In the genomic region with DNA sequence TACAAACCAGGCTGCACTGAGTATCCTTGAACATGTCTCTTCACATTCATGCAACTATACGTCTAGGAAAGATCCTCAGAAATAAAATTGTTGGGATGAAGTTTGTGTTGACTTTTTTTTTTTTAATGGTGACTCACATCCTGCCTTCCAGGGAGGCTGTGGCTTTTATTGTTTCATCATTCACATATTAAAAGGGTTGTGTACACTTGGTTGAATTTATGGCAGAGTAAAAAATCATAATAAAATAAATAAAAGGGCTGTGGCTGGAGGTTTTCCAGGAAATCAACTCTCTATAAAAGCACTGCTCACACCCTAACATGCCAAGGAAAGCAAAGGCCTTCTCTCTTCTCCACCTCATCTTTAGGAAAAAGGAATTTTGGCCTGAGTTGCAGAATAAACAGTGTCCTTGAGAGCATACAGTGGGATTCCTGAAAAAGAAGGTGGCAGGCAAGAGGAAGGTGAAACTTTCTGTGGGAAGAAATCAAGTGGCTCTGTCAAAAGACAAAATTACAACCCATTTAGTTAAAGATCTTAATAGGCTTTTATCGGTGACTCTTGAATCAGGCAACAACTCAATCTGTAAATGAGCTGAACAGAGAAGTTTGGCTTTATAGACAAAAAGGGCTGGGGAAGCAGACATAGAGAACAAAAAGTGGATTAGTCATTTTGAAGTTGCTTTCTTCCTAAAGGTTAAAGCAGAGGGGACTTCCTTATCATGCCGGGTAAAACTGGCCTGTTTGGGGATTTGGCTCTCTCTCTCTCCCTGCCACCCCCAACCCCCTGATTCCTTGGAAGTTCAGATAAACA, we compare ENCODE assay signal across 9 cellular contexts. TPM values are rescaled to one million over a fixed set of nuclear protein-coding genes. Genes with fewer than 3 reads are reported as not detected.
DNase-seq lines count a peak whose midpoint lies in the region; ATAC-seq, FAIRE-seq and TF ChIP-seq lines count a peak whose summit lies in the region.
"Had no signal": no experiment of that assay in that cellular context is flagged by ENCODE, and none has a peak within 500 bp of the region (broad histone marks: within the 10 kb centered on the region; RNA-seq: fewer than 3 reads in every experiment).

No MANE protein-coding gene starts in this region.

- 18 to 48% methylated on average over 3 of the region's 3 CpGs for WGBS in sigmoid colon, 2 donors
- 60 to 65% methylated on average over 3 of the region's 3 CpGs for WGBS in testis, 2 donors

- CTCF ChIA-PET in CD4-positive, alpha-beta memory T cell (lab: Charles Lee; ENCODE audit: partially characterized antibody): interaction anchor here (1.0 to 1.3 kb wide), 2 partner anchors 309 to 476 kb away, joined by 3 to 5 read pairs; no protein-coding TSS in a partner anchor

- no peaks in the 10 kb centered on the region for H3K27me3 Mint-ChIP-seq in CD4-positive, alpha-beta memory T cell

- H3K27ac ChIP-seq in sigmoid colon (peak overlapping the region in 3 of 4 donors; percentile 45 to 52 (median 51)), testis (no peak overlapping the region)
- H3K27ac ChIP-seq in CD4-positive, alpha-beta memory T cell (ENCODE audit: low read depth, low read length): no peak overlapping the region

- H3K9me3 Mint-ChIP-seq in CD4-positive, alpha-beta memory T cell: no peaks in the 10 kb centered on the region
- H3K9me3 Mint-ChIP-seq: activated CD4-positive, alpha-beta T cell treated with anti-CD3 and anti-CD28 coated beads, Interleukin-2, amount 10 ng/mL, durations not matched to agents 24 days and 14 days had no signal

- FAIRE-seq in RCC 7860 (lab: Jason Lieb, UNC): peak; percentile 96

- peaks cover 0 to 1% (median 0%) of the 10 kb centered on the region in 4 donors for H3K4me1 Mint-ChIP-seq in CD4-positive, alpha-beta memory T cell

- H3K36me3 Mint-ChIP-seq in CD4-positive, alpha-beta memory T cell: no peaks in the 10 kb centered on the region

- TF ChIP-seq POLR2A in sigmoid colon (IDR thresholded peaks at IDR 0.05) (no peak), testis (IDR thresholded peaks at IDR 0.05) (no peak)

- no peak for ATAC-seq in HG03521 (IDR thresholded peaks at IDR 0.05; ENCODE audit: unreplicated experiment)

- H3K4me3 ChIP-seq in sigmoid colon (no peak overlapping the region), testis (no peak overlapping the region)
- H3K4me3 ChIP-seq in CD4-positive, alpha-beta memory T cell (ENCODE audit: low read length in 2 of 2): no peak overlapping the region

- TF ChIP-seq CTCF in sigmoid colon (IDR thresholded peaks at IDR 0.05) (no peak), testis (IDR thresholded peaks at IDR 0.05) (no peak)

- intact Hi-C loops in sigmoid colon (cut with DNase I) (loop anchor here (10.0 kb wide), 1 partner anchor 75 kb away; no protein-coding TSS in a partner anchor), testis (cut with DNase I; ENCODE audit: low total_unique reads) (no loop called here)
- intact Hi-C loops in CD4-positive, alpha-beta memory T cell (cut with micrococcal nuclease): no loop called here

- H3K4me1 ChIP-seq in sigmoid colon (peaks cover 0 to 13% (median 6%) of the 10 kb centered on the region in 4 donors), testis (no peaks in the 10 kb centered on the region)
- H3K4me1 ChIP-seq in CD4-positive, alpha-beta memory T cell (ENCODE audit: insufficient read depth, low read length): no peaks in the 10 kb centered on the region

- H3K4me3 Mint-ChIP-seq in CD4-positive, alpha-beta memory T cell: no peak overlapping the region
- H3K4me3 Mint-ChIP-seq: activated CD4-positive, alpha-beta T cell treated with anti-CD3 and anti-CD28 coated beads, Interleukin-2, amount 10 ng/mL, durations not matched to agents 24 days and 14 days had no signal

- H3K9me3 ChIP-seq in sigmoid colon (no peaks in the 10 kb centered on the region), testis (no peaks in the 10 kb centered on the region)
- no peaks in the 10 kb centered on the region for H3K9me3 ChIP-seq in CD4-positive, alpha-beta memory T cell (ENCODE audit: control insufficient read depth in 1 of 2, low read length in 2 of 2)

- H3K36me3 ChIP-seq in sigmoid colon (no peaks in the 10 kb centered on the region), testis (ENCODE audit: low read depth, missing control alignments) (no peaks in the 10 kb centered on the region)
- no peaks in the 10 kb centered on the region for H3K36me3 ChIP-seq in CD4-positive, alpha-beta memory T cell (ENCODE audit: insufficient read depth, low read length)

- DNase-seq in GM03348 (ENCODE audit: low spot score): peak; percentile 70
- peak; percentile 65 for DNase-seq in RCC 7860 (ENCODE audit: low spot score)
- DNase-seq in fibroblast of gingiva (ENCODE audit: low read depth): peak; percentile 79
- no peak for DNase-seq in sigmoid colon
- DNase-seq in testis: no peak
- DNase-seq in CD4-positive, alpha-beta memory T cell: no peak
- no peak for DNase-seq in cerebellum (ENCODE audit: low spot score)

- H3K27me3 ChIP-seq in sigmoid colon (no peaks in the 10 kb centered on the region), testis (no peaks in the 10 kb centered on the region)
- H3K27me3 ChIP-seq in CD4-positive, alpha-beta memory T cell (ENCODE audit: insufficient read depth, low read length): peaks cover 4% of the 10 kb centered on the region

- POLR2A ChIA-PET in CD4-positive, alpha-beta memory T cell (lab: Charles Lee; ENCODE audit: partially characterized antibody): no interaction called here

- no peak for TF ChIP-seq EP300 in sigmoid colon (IDR thresholded peaks at IDR 0.05)

- H3K27ac Mint-ChIP-seq in CD4-positive, alpha-beta memory T cell: no peak overlapping the region
- H3K27ac Mint-ChIP-seq: activated CD4-positive, alpha-beta T cell treated with anti-CD3 and anti-CD28 coated beads, Interleukin-2, amount 10 ng/mL, durations not matched to agents 24 days and 14 days had no signal

RNA-seq across cellular contexts. Expression of gene FHIP2A, which starts 41.6 kb away (rescaled TPM):
- total RNA-seq in sigmoid colon (10 to 100 TPM; 32.1 to 37.7 (median 36.1) TPM), testis (10 to 100 TPM; 30.3 to 39.8 TPM), cerebellum (33.9 TPM)
- polyA plus RNA-seq in sigmoid colon (1 to 10 TPM; 2.4 to 5.6 (median 3.2) TPM), testis (ENCODE audit: insufficient read depth, low read depth, low replicate concordance) (44.8 TPM)
- 10 to 100 TPM; 25.1 to 32.1 TPM for total RNA-seq in CD4-positive, alpha-beta memory T cell
- polyA plus RNA-seq in CD4-positive, alpha-beta memory T cell: 10 to 100 TPM in 1 of 2 donors, 1 to 10 TPM in 1; 8.8 to 14.0 TPM

Comparison
In these comparisons a context has a peak if more than half of its experiments do, and no peak if none do; other contexts are left out.
1. DNase-seq: peak in GM03348 (single experiment), RCC 7860 (single experiment) and fibroblast of gingiva (single experiment); none in sigmoid colon (single experiment), testis (single experiment), CD4-positive, alpha-beta memory T cell (0 of 5) and cerebellum (single experiment).
2. H3K27ac ChIP-seq: peak in sigmoid colon (3 of 4); none in testis (0 of 2) and CD4-positive, alpha-beta memory T cell (single experiment).